Comparison of ENCODE assay signal across 12 cellular contexts in the genomic region with DNA sequence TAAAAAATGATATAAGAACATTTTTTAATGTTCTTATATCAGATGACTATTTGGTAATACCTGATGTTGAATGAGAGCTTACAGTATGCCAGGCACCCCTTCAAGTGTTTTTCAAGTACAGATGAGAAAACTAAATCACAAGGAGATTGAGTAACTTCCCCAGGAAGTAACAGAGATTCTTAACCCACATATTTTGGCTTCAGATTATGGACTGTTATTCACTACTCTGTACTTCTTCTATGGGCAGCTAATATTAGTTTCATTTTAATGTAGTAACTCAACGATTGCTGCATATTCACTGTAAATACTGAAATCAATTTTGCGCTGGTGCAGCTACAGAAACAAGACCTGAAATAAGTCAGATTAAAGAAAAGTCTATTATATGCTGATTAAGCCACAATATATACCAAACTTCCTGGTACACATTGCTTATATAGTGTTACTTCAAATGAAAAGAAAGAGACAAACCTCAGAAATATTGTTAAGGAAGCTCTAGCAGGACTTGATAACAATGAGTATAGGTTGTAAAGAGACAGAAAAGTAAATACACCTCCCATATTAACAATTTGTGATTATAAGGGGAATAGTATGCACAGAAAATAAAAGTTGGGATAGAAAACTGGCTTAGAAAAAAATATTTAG. TPM values are rescaled to one million over a fixed set of nuclear protein-coding genes. Genes with fewer than 3 reads are reported as not detected.
DNase-seq lines count a peak whose midpoint lies in the region; ATAC-seq and TF ChIP-seq lines count a peak whose summit lies in the region.
"Had no signal": no experiment of that assay in that cellular context is flagged by ENCODE, and none has a peak within 500 bp of the region (broad histone marks: within the 10 kb centered on the region; RNA-seq: fewer than 3 reads in every experiment).

No MANE protein-coding gene starts in this region.

- H3F3A ChIP-seq in Loucy (ENCODE audit: low read depth): no peaks in the 10 kb centered on the region

- no peaks in the 10 kb centered on the region; a peak in 1 of 22 replicates for H4K20me1 ChIP-seq in BLaER1 treated with 17β-estradiol and CSF1 and Interleukin-3, amounts not matched to agents 10 nM and 100 nM
- H4K20me1 ChIP-seq in Loucy (ENCODE audit: insufficient read depth, low read length, poor library complexity, severe bottlenecking) (peaks cover 4% of the 10 kb centered on the region), mammary epithelial cell (ENCODE audit: insufficient read depth, low read length) (no peaks in the 10 kb centered on the region)

- TF ChIP-seq CTCF in Loucy (conservative IDR thresholded peaks at IDR 0.05; ENCODE audit: low read length) (no peak), mammary epithelial cell (conservative IDR thresholded peaks at IDR 0.05 in 1 of 2, IDR thresholded peaks at IDR 0.05 in 1 of 2; ENCODE audit: extremely low read depth in 1 of 2, insufficient read depth in 1 of 2, low read depth in 1 of 2, low read length in 2 of 2) (no peak), lower lobe of right lung (IDR thresholded peaks at IDR 0.05) (no peak), RWPE1 (conservative IDR thresholded peaks at IDR 0.05; ENCODE audit: low read depth) (no peak)

- CTCF ChIA-PET in mammary epithelial cell (lab: Charles Lee; ENCODE audit: low non-redundant PET): no interaction called here
- CTCF ChIA-PET in RWPE1 (lab: Yijun Ruan, JAX): no interaction called here

- dilution Hi-C loops in mammary epithelial cell (cut with HindIII; ENCODE audit: low sequenced_read_pairs): no loop called here

- no peaks in the 10 kb centered on the region for H3K9me2 ChIP-seq in Loucy (replicated peaks; ENCODE audit: low read depth, low read length)

- peak overlapping the region in 7 of 11 experiments; percentile 51 to 85 (median 62); a peak in 14 of 22 replicates for H3K4me2 ChIP-seq in BLaER1 treated with 17β-estradiol and CSF1 and Interleukin-3, amounts not matched to agents 10 nM and 100 nM
- peak overlapping the region; percentile 62 for H3K4me2 ChIP-seq in Loucy (ENCODE audit: low read depth, low read length, poor library complexity, severe bottlenecking)
- peak overlapping the region; percentile 25 for H3K4me2 ChIP-seq in mammary epithelial cell (ENCODE audit: insufficient read depth, low read depth, low read length)

- POLR2A ChIA-PET in RWPE1 (lab: Yijun Ruan, JAX; ENCODE audit: low non-redundant PET): no interaction called here

- WGBS in mammary epithelial cell (ENCODE audit: low coverage, missing lambda C conversion rate): 76% methylated on average over 2 of the region's 2 CpGs

- H3K4me1 ChIP-seq in BLaER1 treated with 17β-estradiol and CSF1 and Interleukin-3, amounts not matched to agents 10 nM and 100 nM: peaks cover 0 to 67% (median 20%) of the 10 kb centered on the region in 10 experiments; a peak in 13 of 20 replicates
- H3K4me1 ChIP-seq in Loucy (ENCODE audit: insufficient read depth, low read length, poor library complexity, severe bottlenecking) (peaks cover 18% of the 10 kb centered on the region), mammary epithelial cell (ENCODE audit: insufficient read depth, low read length) (peaks cover 20% of the 10 kb centered on the region), lower lobe of right lung (peaks cover 59% of the 10 kb centered on the region)
- H3K4me1 ChIP-seq: testis had no signal

- H2AFZ ChIP-seq in Loucy (ENCODE audit: low read length) (no peak overlapping the region), mammary epithelial cell (ENCODE audit: low read depth, low read length) (no peak overlapping the region)

- in situ Hi-C loops in mammary epithelial cell (cut with MboI; ENCODE audit: low sequenced_read_pairs in 2 of 2): no loop called here

- H3K9ac ChIP-seq in BLaER1 treated with 17β-estradiol and CSF1 and Interleukin-3, amounts not matched to agents 10 nM and 100 nM: peak overlapping the region in 4 of 11 experiments; percentile 27 to 55 (median 42); a peak in 4 of 22 replicates
- no peak overlapping the region for H3K9ac ChIP-seq in Loucy (ENCODE audit: low read depth, low read length, poor library complexity, severe bottlenecking)
- H3K9ac ChIP-seq in mammary epithelial cell (ENCODE audit: insufficient read depth, low read length): no peak overlapping the region

- H3K79me2 ChIP-seq in Loucy (ENCODE audit: insufficient read depth, low read length) (peaks cover 67% of the 10 kb centered on the region), mammary epithelial cell (ENCODE audit: insufficient read depth, low read length) (peaks cover 73% of the 10 kb centered on the region)

- H3K4me3 ChIP-seq in BLaER1 treated with 17β-estradiol and CSF1 and Interleukin-3, amounts not matched to agents 10 nM and 100 nM: peak overlapping the region in 3 of 10 experiments; percentile 13 to 38 (median 33); a peak in 3 of 20 replicates
- H3K4me3 ChIP-seq in Loucy (ENCODE audit: low read length, poor library complexity, severe bottlenecking) (no peak overlapping the region), mammary epithelial cell (replicated peaks in 1 of 3; ENCODE audit: insufficient read depth in 1 of 3, low read depth in 2 of 3, low read length in 3 of 3) (no peak overlapping the region), lower lobe of right lung (peak overlapping the region; percentile 22)
- H3K4me3 ChIP-seq: testis had no signal

- intact Hi-C loops in mammary epithelial cell (cut with micrococcal nuclease) (no loop called here), lower lobe of right lung (cut with DNase I) (no loop called here)

- peak overlapping the region in 9 of 11 experiments; percentile 20 to 81 (median 68); a peak in 16 of 22 replicates for H3K27ac ChIP-seq in BLaER1 treated with 17β-estradiol and CSF1 and Interleukin-3, amounts not matched to agents 10 nM and 100 nM
- no peak overlapping the region for H3K27ac ChIP-seq in mammary epithelial cell (ENCODE audit: insufficient read depth, low read depth, low read length)
- peak overlapping the region; percentile 27 for H3K27ac ChIP-seq in lower lobe of right lung
- no peak overlapping the region for H3K27ac ChIP-seq in RWPE1
- H3K27ac ChIP-seq: testis had no signal

- peak; percentile 81 to 88 for ATAC-seq in lower lobe of right lung
- no peak for ATAC-seq in HG02870 (IDR thresholded peaks at IDR 0.05; ENCODE audit: unreplicated experiment)
- ATAC-seq in HG02623 (IDR thresholded peaks at IDR 0.05; ENCODE audit: unreplicated experiment): no peak

- H3K27me3 ChIP-seq in BLaER1 treated with 17β-estradiol and CSF1 and Interleukin-3, amounts not matched to agents 10 nM and 100 nM: no peaks in the 10 kb centered on the region
- H3K27me3 ChIP-seq in Loucy (ENCODE audit: insufficient read depth, low read length, poor library complexity, severe bottlenecking) (no peaks in the 10 kb centered on the region), mammary epithelial cell (ENCODE audit: insufficient read depth, low read length) (no peaks in the 10 kb centered on the region), lower lobe of right lung (ENCODE audit: low read depth) (no peaks in the 10 kb centered on the region)
- H3K27me3 ChIP-seq: testis had no signal

- H3K36me3 ChIP-seq in BLaER1 treated with 17β-estradiol and CSF1 and Interleukin-3, amounts not matched to agents 10 nM and 100 nM: peaks cover 0 to 25% (median 0%) of the 10 kb centered on the region in 11 experiments; a peak in 7 of 22 replicates
- H3K36me3 ChIP-seq in Loucy (ENCODE audit: insufficient read depth, low read length): peaks cover 16% of the 10 kb centered on the region; the same call in 1 of the 2 replicates
- no peaks in the 10 kb centered on the region for H3K36me3 ChIP-seq in mammary epithelial cell (ENCODE audit: insufficient read depth, low read length)
- no peaks in the 10 kb centered on the region for H3K36me3 ChIP-seq in lower lobe of right lung

- peaks cover 6 to 38% (median 16%) of the 10 kb centered on the region in 11 experiments; a peak in 20 of 22 replicates for H3K9me3 ChIP-seq in BLaER1 treated with 17β-estradiol and CSF1 and Interleukin-3, amounts not matched to agents 10 nM and 100 nM (replicated peaks in 1 of 11)
- H3K9me3 ChIP-seq in Loucy (ENCODE audit: insufficient read depth, low read depth, low read length) (peaks cover 16% of the 10 kb centered on the region; the same call in 1 of the 2 replicates), mammary epithelial cell (replicated peaks; ENCODE audit: insufficient read depth, low read length) (no peaks in the 10 kb centered on the region), lower lobe of right lung (no peaks in the 10 kb centered on the region)
- H3K9me3 ChIP-seq: testis had no signal

- no TSS peak for BruUV-seq in mammary epithelial cell (replicated peaks; lab: Mats Ljungman, UMichigan)

- DNase-seq in mammary epithelial cell (no peak), lower lobe of right lung (no peak), RWPE1 (ENCODE audit: low spot score) (no peak)
- DNase-seq in stimulated activated CD4-positive, alpha-beta T cell treated with anti-CD3 and anti-CD28 coated beads, Interleukin-4, amount 100 ng/mL, for 4 hours: no peak
- DNase-seq: activated CD4-positive, alpha-beta T cell treated with anti-CD3 and anti-CD28 coated beads, Interleukin-2, amount 10 ng/mL, durations not matched to agents 24 days and 14 days; amygdala; NCI-H1048; testis had no signal

RNA-seq across cellular contexts. Expression of a gene that starts 19.7 kb away (rescaled TPM):
- 10 to 100 TPM; 16.8 to 24.3 TPM for total RNA-seq in mammary epithelial cell
- polyA plus RNA-seq in mammary epithelial cell: 8.8 TPM
- polyA minus RNA-seq in mammary epithelial cell: 20.5 TPM
- 91.9 TPM for total RNA-seq in lower lobe of right lung

Comparison
In these comparisons a context has a peak if more than half of its experiments do, and no peak if none do; other contexts are left out.
1. H3K27ac ChIP-seq: peak in BLaER1 treated with 17β-estradiol and CSF1 and Interleukin-3, amounts not matched to agents 10 nM and 100 nM (9 of 11) and lower lobe of right lung (single experiment); none in mammary epithelial cell (single experiment) and RWPE1 (single experiment).
2. ATAC-seq: peak in lower lobe of right lung (2 of 2); none in HG02870 (single experiment) and HG02623 (single experiment).
3. Peak in every context shown above with its lines, with median percentiles within 50 percentile points of each other: H3K4me2 ChIP-seq.